ENCODE assay signal across 1 cellular context in the genomic region with DNA sequence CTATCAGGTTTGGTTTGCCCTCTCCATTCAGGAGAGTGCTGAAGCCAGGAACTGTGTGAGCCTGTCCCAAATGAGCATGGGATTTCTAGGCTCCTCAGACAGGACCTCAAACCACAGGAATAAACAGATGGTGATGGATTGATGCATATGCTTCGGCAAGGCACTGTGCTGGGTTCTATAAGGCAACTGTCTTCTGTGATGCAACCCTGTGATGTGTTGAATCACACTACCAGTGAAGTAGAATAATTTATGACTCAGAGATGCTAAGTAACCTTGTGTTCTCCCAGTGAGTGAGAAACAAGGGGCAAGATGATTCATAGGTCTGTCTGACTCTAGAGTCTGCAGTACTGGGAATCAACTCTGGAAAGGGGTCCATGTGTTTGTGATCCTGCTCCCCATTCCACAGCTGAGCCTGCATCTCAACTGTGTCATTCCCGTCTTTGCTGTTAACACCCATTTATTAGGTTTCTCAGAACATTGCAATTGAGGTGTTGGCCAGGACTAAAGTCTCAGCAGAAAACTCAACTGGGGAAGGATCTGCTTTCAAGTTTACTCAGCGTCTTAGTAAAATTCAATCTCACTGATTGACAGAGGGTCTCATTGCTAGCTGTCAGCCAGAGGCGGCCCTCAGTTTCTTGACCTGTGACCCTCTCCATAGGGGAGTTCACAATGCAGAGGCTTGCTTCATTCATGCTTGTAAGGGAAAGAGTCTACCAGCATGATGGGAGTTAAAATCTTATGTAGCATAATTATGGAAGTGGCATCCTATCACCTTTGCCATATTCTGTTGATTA.
A peak's percentile ranks its signal among the peaks of the same experiment; 100 is the strongest.
TF ChIP-seq lines count a peak whose summit lies in the region.

No MANE protein-coding gene starts in this region.

TF ChIP-seq in K562, 482 proteins besides CTCF, POLR2A, EP300 and RAD21 (continued from another document and continues in another):
- TF ChIP-seq KLF6 (CRISPR knock-in tag; IDR thresholded peaks at IDR 0.05; ENCODE audit: borderline replicate concordance) (no peak), RBM14 (IDR thresholded peaks at IDR 0.05; ENCODE audit: borderline replicate concordance, insufficient read depth, low read depth, low read length) (no peak), CEBPG (CRISPR knock-in tag; IDR thresholded peaks at IDR 0.05) (no peak), CEBPG (tag; conservative IDR thresholded peaks at IDR 0.05 in 1 of 2, IDR thresholded peaks at IDR 0.05 in 1 of 2) (peak; percentile 48 to 89; a peak in 3 of 4 replicates), ZNF184 (CRISPR knock-in tag; IDR thresholded peaks at IDR 0.05) (no peak), ZNF133 (CRISPR knock-in tag; IDR thresholded peaks at IDR 0.05) (no peak), ASH1L (IDR thresholded peaks at IDR 0.05; ENCODE audit: borderline replicate concordance, low read depth, partially characterized antibody) (no peak), FOXK2 (conservative IDR thresholded peaks at IDR 0.05 in 1 of 2, IDR thresholded peaks at IDR 0.05 in 1 of 2; ENCODE audit: low read depth in 2 of 2) (no peak), FOSL1 (tag; conservative IDR thresholded peaks at IDR 0.05) (peak; percentile 76), ZFPM2 (CRISPR knock-in tag; IDR thresholded peaks at IDR 0.05) (no peak), MECOM (CRISPR knock-in tag; IDR thresholded peaks at IDR 0.05) (no peak), ZNF318 (IDR thresholded peaks at IDR 0.05; ENCODE audit: borderline replicate concordance in 1 of 2, low read depth in 1 of 2) (no peak), TAF15 (IDR thresholded peaks at IDR 0.05; ENCODE audit: low read depth, low read length) (no peak), CHD2 (IDR thresholded peaks at IDR 0.05; ENCODE audit: low read depth, low read length) (no peak), THAP12 (CRISPR knock-in tag; IDR thresholded peaks at IDR 0.05) (no peak), JUND (IDR thresholded peaks at IDR 0.05; ENCODE audit: borderline replicate concordance, low read depth, low read length) (peak; percentile 22; the same call in 1 of the 2 replicates), JUND (tag; IDR thresholded peaks at IDR 0.05; ENCODE audit: borderline replicate concordance, low read depth, low read length) (no peak), SNRNP70 (optimal IDR thresholded peaks at IDR 0.05; ENCODE audit: low read depth, low read length) (no peak), TFAP4 (CRISPR knock-in tag; IDR thresholded peaks at IDR 0.05; ENCODE audit: borderline replicate concordance) (no peak), CHCHD3 (CRISPR knock-in tag; IDR thresholded peaks at IDR 0.05) (no peak), YY1 (IDR thresholded peaks at IDR 0.05; ENCODE audit: borderline replicate concordance in 1 of 3, control insufficient read depth in 1 of 3, extremely low read depth in 1 of 3, insufficient read depth in 3 of 3, insufficient read length in 1 of 3, insufficient replicate concordance in 2 of 3, low read depth in 1 of 3, low read length in 2 of 3) (no peak), KAT2B (IDR thresholded peaks at IDR 0.05; ENCODE audit: low read depth, low read length) (no peak), ZKSCAN8 (CRISPR knock-in tag; IDR thresholded peaks at IDR 0.05) (peak; percentile 79; the same call in 1 of the 2 replicates), KLF10 (CRISPR knock-in tag; IDR thresholded peaks at IDR 0.05) (no peak), MYC (IDR thresholded peaks at IDR 0.05; ENCODE audit: low read depth, low read length) (no peak), MYC (CRISPR knock-in tag; IDR thresholded peaks at IDR 0.05; ENCODE audit: borderline replicate concordance, low read depth) (no peak), NR2F6 (CRISPR knock-in tag; IDR thresholded peaks at IDR 0.05) (no peak), TEAD1 (CRISPR knock-in tag; IDR thresholded peaks at IDR 0.05) (no peak), RHOXF2B (CRISPR knock-in tag; conservative IDR thresholded peaks at IDR 0.05) (no peak), FOXK1 (CRISPR knock-in tag; IDR thresholded peaks at IDR 0.05; ENCODE audit: borderline replicate concordance) (no peak), TARDBP (IDR thresholded peaks at IDR 0.05) (no peak), NR3C1 (CRISPR knock-in tag; IDR thresholded peaks at IDR 0.05) (no peak), FIP1L1 (IDR thresholded peaks at IDR 0.05; ENCODE audit: low read depth, low read length, poor library complexity, severe bottlenecking) (no peak)
- TF ChIP-seq, protein P1, sequence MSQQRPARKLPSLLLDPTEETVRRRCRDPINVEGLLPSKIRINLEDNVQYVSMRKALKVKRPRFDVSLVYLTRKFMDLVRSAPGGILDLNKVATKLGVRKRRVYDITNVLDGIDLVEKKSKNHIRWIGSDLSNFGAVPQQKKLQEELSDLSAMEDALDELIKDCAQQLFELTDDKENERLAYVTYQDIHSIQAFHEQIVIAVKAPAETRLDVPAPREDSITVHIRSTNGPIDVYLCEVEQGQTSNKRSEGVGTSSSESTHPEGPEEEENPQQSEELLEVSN (IDR thresholded peaks at IDR 0.05; ENCODE audit: borderline replicate concordance in 1 of 2, extremely low read depth in 1 of 2, insufficient read depth in 1 of 2, insufficient read length in 1 of 2, low read depth in 1 of 2, low read length in 1 of 2, poor library complexity in 1 of 2, severe bottlenecking in 1 of 2), result no peak
- TF ChIP-seq, protein P2, sequence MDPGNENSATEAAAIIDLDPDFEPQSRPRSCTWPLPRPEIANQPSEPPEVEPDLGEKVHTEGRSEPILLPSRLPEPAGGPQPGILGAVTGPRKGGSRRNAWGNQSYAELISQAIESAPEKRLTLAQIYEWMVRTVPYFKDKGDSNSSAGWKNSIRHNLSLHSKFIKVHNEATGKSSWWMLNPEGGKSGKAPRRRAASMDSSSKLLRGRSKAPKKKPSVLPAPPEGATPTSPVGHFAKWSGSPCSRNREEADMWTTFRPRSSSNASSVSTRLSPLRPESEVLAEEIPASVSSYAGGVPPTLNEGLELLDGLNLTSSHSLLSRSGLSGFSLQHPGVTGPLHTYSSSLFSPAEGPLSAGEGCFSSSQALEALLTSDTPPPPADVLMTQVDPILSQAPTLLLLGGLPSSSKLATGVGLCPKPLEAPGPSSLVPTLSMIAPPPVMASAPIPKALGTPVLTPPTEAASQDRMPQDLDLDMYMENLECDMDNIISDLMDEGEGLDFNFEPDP (CRISPR knock-in tag; IDR thresholded peaks at IDR 0.05), result no peak
- TF ChIP-seq, protein P3, sequence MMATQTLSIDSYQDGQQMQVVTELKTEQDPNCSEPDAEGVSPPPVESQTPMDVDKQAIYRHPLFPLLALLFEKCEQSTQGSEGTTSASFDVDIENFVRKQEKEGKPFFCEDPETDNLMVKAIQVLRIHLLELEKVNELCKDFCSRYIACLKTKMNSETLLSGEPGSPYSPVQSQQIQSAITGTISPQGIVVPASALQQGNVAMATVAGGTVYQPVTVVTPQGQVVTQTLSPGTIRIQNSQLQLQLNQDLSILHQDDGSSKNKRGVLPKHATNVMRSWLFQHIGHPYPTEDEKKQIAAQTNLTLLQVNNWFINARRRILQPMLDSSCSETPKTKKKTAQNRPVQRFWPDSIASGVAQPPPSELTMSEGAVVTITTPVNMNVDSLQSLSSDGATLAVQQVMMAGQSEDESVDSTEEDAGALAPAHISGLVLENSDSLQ (IDR thresholded peaks at IDR 0.05), result peak; percentile 4; the same call in 1 of the 2 replicates
- TF ChIP-seq, protein P4, sequence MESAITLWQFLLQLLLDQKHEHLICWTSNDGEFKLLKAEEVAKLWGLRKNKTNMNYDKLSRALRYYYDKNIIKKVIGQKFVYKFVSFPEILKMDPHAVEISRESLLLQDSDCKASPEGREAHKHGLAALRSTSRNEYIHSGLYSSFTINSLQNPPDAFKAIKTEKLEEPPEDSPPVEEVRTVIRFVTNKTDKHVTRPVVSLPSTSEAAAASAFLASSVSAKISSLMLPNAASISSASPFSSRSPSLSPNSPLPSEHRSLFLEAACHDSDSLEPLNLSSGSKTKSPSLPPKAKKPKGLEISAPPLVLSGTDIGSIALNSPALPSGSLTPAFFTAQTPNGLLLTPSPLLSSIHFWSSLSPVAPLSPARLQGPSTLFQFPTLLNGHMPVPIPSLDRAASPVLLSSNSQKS (CRISPR knock-in tag; IDR thresholded peaks at IDR 0.05), result no peak
- TF ChIP-seq, protein P5, sequence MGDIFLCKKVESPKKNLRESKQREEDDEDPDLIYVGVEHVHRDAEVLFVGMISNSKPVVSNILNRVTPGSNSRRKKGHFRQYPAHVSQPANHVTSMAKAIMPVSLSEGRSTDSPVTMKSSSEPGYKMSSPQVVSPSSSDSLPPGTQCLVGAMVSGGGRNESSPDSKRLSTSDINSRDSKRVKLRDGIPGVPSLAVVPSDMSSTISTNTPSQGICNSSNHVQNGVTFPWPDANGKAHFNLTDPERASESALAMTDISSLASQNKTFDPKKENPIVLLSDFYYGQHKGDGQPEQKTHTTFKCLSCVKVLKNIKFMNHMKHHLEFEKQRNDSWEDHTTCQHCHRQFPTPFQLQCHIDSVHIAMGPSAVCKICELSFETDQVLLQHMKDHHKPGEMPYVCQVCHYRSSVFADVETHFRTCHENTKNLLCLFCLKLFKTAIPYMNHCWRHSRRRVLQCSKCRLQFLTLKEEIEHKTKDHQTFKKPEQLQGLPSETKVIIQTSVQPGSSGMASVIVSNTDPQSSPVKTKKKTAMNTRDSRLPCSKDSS (IDR thresholded peaks at IDR 0.05; ENCODE audit: low read depth, partially characterized antibody), result no peak
